Comparison of ENCODE assay signal across 32 cellular contexts in genomic region chr7:155813125-155813524, GRCh38. TPM values are rescaled to one million over a fixed set of nuclear protein-coding genes. Genes with fewer than 3 reads are reported as not detected.
A peak's percentile ranks its signal among the peaks of the same experiment; 100 is the strongest.
DNase-seq lines count a peak whose midpoint lies in the region; ATAC-seq, FAIRE-seq and TF ChIP-seq lines count a peak whose summit lies in the region.
"Had no signal": no experiment of that assay in that cellular context is flagged by ENCODE, and none has a peak within 500 bp of the region (broad histone marks: within the 10 kb centered on the region; RNA-seq: fewer than 3 reads in every experiment).

No MANE protein-coding gene starts in this region.

- no peaks in the 10 kb centered on the region for H3K9me3 Mint-ChIP-seq in brain
- H3K9me3 Mint-ChIP-seq in memory B cell = no peaks in the 10 kb centered on the region
- peaks cover 2% of the 10 kb centered on the region for H3K9me3 Mint-ChIP-seq in activated naive CD4-positive, alpha-beta T cell treated with anti-CD3 and anti-CD28 coated beads, Interleukin-2, amount 10 ng/mL, durations not matched to agents 7 days and 5 days
- H3K9me3 Mint-ChIP-seq: CD8-positive, alpha-beta memory T cell had no signal

- H3K27ac Mint-ChIP-seq in brain (peak overlapping the region in 1 of 5 experiments; percentile 15), memory B cell (peak overlapping the region; percentile 10)
- no peak overlapping the region for H3K27ac Mint-ChIP-seq in activated naive CD4-positive, alpha-beta T cell treated with anti-CD3 and anti-CD28 coated beads, Interleukin-2, amount 10 ng/mL, durations not matched to agents 7 days and 5 days
- H3K27ac Mint-ChIP-seq: CD14-positive monocyte; CD8-positive, alpha-beta memory T cell had no signal

- H3K27me3 ChIP-seq in spleen (replicated peaks in 1 of 7) = peaks cover 5 to 96% (median 76%) of the 10 kb centered on the region in 7 donors

- intact Hi-C loops in kidney (cut with DNase I) = no loop called here
- intact Hi-C loops in spleen (cut with DNase I; ENCODE audit: low total_unique reads) = loop anchor here (10.0 kb wide), 1 partner anchor 662 kb away; no protein-coding TSS in a partner anchor

- CTCF ChIA-PET in activated naive CD4-positive, alpha-beta T cell treated with anti-CD3 and anti-CD28 coated beads, Interleukin-2, amount 10 ng/mL, durations not matched to agents 7 days and 5 days (lab: Charles Lee) = interaction anchor here (1.6 kb wide), 1 partner anchor 341 kb away, joined by 3 read pairs; no protein-coding TSS in a partner anchor

- FAIRE-seq in kidney (lab: Jason Lieb, UNC) = no peak
- FAIRE-seq: GM12878, H1, HTR-8/SVneo had no signal

- ATAC-seq in memory B cell (ENCODE audit: low read depth) (no peak), HG03025 (IDR thresholded peaks at IDR 0.05; ENCODE audit: low FRiP score, unreplicated experiment) (no peak)
- ATAC-seq: GM12878, HCT116, PC-3, Right ventricle myocardium inferior had no signal

- peaks cover 45% of the 10 kb centered on the region for H3K4me1 Mint-ChIP-seq in brain
- peaks cover 18% of the 10 kb centered on the region for H3K4me1 Mint-ChIP-seq in memory B cell
- peaks cover 18% of the 10 kb centered on the region for H3K4me1 Mint-ChIP-seq in activated naive CD4-positive, alpha-beta T cell treated with anti-CD3 and anti-CD28 coated beads, Interleukin-2, amount 10 ng/mL, durations not matched to agents 7 days and 5 days

- DNase-seq in kidney = peak; percentile 51
- DNase-seq in memory B cell (ENCODE audit: low spot score in 2 of 2) = no peak
- DNase-seq in spleen = peak; percentile 28
- no peak for DNase-seq in HCEC 1CT
- no peak for DNase-seq in NCI-H2029 (lab: John Stamatoyannopoulos, UW)
- no peak for DNase-seq in activated naive CD4-positive, alpha-beta T cell treated with anti-CD3 and anti-CD28 coated beads, Interleukin-2, amount 10 ng/mL, durations not matched to agents 7 days and 5 days
- DNase-seq: BE2C; CD8-positive, alpha-beta memory T cell; DMS 273 treated with DMSO at 0.1 percent for 48 hours; DMS79; EL; GDM1; KBM-7; NCI-H146; NCI-H1930; NCI-H446 treated with DMSO at 0.1 percent for 48 hours; NCI-H526; NCI-H82; NK-92 treated with Interleukin-12 subunit alpha and Interleukin-12 subunit beta, amount 100 ng/mL, for 24 hours; PC-3; SJCRH30 had no signal

- H3K27me3 Mint-ChIP-seq in brain = peaks cover 86% of the 10 kb centered on the region
- peaks cover 33% of the 10 kb centered on the region for H3K27me3 Mint-ChIP-seq in memory B cell
- peaks cover 90% of the 10 kb centered on the region for H3K27me3 Mint-ChIP-seq in activated naive CD4-positive, alpha-beta T cell treated with anti-CD3 and anti-CD28 coated beads, Interleukin-2, amount 10 ng/mL, durations not matched to agents 7 days and 5 days

- H3K4me1 ChIP-seq in kidney (ENCODE audit: control insufficient read depth in 1 of 2, insufficient read depth in 1 of 2, low read depth in 1 of 2, low read length in 2 of 2) = peaks cover 0 to 8% of the 10 kb centered on the region in 2 donors
- peaks cover 12 to 53% (median 36%) of the 10 kb centered on the region in 6 donors for H3K4me1 ChIP-seq in spleen
- H3K4me1 ChIP-seq: BE2C, SJCRH30 had no signal

- H3K36me3 Mint-ChIP-seq in brain (no peaks in the 10 kb centered on the region), memory B cell (no peaks in the 10 kb centered on the region)
- H3K36me3 Mint-ChIP-seq in activated naive CD4-positive, alpha-beta T cell treated with anti-CD3 and anti-CD28 coated beads, Interleukin-2, amount 10 ng/mL, durations not matched to agents 7 days and 5 days = peaks cover 2% of the 10 kb centered on the region
- H3K36me3 Mint-ChIP-seq: CD8-positive, alpha-beta memory T cell had no signal

- no peak for TF ChIP-seq POLR2A in spleen (IDR thresholded peaks at IDR 0.05)

- no peak overlapping the region for H3K4me3 ChIP-seq in kidney (ENCODE audit: low read length in 2 of 2)
- H3K4me3 ChIP-seq in spleen = no peak overlapping the region
- H3K4me3 ChIP-seq: GM12878, SJCRH30 had no signal

- no peak overlapping the region for H3K9ac ChIP-seq in kidney (ENCODE audit: low read length in 2 of 2)

- H3K36me3 ChIP-seq in kidney (ENCODE audit: control insufficient read depth in 1 of 2, insufficient read depth in 2 of 2, low read length in 2 of 2) (no peaks in the 10 kb centered on the region), spleen (no peaks in the 10 kb centered on the region)
- H3K36me3 ChIP-seq: BE2C, SJCRH30 had no signal

- TF ChIP-seq CTCF in brain (conservative IDR thresholded peaks at IDR 0.05) (no peak), kidney (IDR thresholded peaks at IDR 0.05; ENCODE audit: borderline replicate concordance, extremely low read depth, insufficient read depth) (no peak), spleen (IDR thresholded peaks at IDR 0.05 in 8 of 11, conservative IDR thresholded peaks at IDR 0.05 in 3 of 11) (no peak)

- H3K9me3 ChIP-seq in kidney (ENCODE audit: control insufficient read depth in 1 of 2, low read length in 2 of 2) (no peaks in the 10 kb centered on the region), spleen (peaks cover 0 to 8% (median 0%) of the 10 kb centered on the region in 8 donors)
- H3K9me3 ChIP-seq: BE2C, SJCRH30 had no signal

- 5 to 23% (median 13%) methylated on average over 8 of the region's 8 CpGs for WGBS in spleen, 5 donors

- H3K27ac ChIP-seq in kidney (ENCODE audit: low read depth in 2 of 2, low read length in 2 of 2) (no peak overlapping the region), spleen (no peak overlapping the region)
- H3K27ac ChIP-seq: SJCRH30 had no signal

- H3K4me3 Mint-ChIP-seq in brain = peak overlapping the region; percentile 87 to 96 (median 94)
- no peak overlapping the region for H3K4me3 Mint-ChIP-seq in memory B cell
- H3K4me3 Mint-ChIP-seq in activated naive CD4-positive, alpha-beta T cell treated with anti-CD3 and anti-CD28 coated beads, Interleukin-2, amount 10 ng/mL, durations not matched to agents 7 days and 5 days = no peak overlapping the region
- H3K4me3 Mint-ChIP-seq: CD8-positive, alpha-beta memory T cell had no signal

RNA-seq across cellular contexts. Expression of gene SHH, which starts 0.9 kb away (rescaled TPM):
- 0.15 TPM for polyA plus RNA-seq in brain (ENCODE audit: insufficient read depth, low read depth, low replicate concordance)
- total RNA-seq in kidney = 15.2 TPM
- 2.0 TPM for polyA plus RNA-seq in kidney (ENCODE audit: insufficient read depth, low read depth, low replicate concordance)
- not detected for total RNA-seq in spleen
- polyA plus RNA-seq in spleen = not detected
- total RNA-seq: A673; CD8-positive, alpha-beta memory T cell; GM12878; H1; LHCN-M2; MCF 10A; Right ventricle myocardium inferior; SJCRH30 had no signal
- polyA plus RNA-seq: CD14-positive monocyte; CD8-positive, alpha-beta memory T cell; GM12878; H1 had no signal

Comparison
In these comparisons a context has a peak if more than half of its experiments do, and no peak if none do; other contexts are left out.
1. H3K4me3 Mint-ChIP-seq: peak in brain (5 of 5); none in memory B cell (single experiment) and activated naive CD4-positive, alpha-beta T cell treated with anti-CD3 and anti-CD28 coated beads, Interleukin-2, amount 10 ng/mL, durations not matched to agents 7 days and 5 days (single experiment).
2. DNase-seq: peak in kidney (single experiment) and spleen (single experiment); none in memory B cell (0 of 2), HCEC 1CT (single experiment), NCI-H2029 (single experiment) and activated naive CD4-positive, alpha-beta T cell treated with anti-CD3 and anti-CD28 coated beads, Interleukin-2, amount 10 ng/mL, durations not matched to agents 7 days and 5 days (single experiment).